In the genomic region with DNA sequence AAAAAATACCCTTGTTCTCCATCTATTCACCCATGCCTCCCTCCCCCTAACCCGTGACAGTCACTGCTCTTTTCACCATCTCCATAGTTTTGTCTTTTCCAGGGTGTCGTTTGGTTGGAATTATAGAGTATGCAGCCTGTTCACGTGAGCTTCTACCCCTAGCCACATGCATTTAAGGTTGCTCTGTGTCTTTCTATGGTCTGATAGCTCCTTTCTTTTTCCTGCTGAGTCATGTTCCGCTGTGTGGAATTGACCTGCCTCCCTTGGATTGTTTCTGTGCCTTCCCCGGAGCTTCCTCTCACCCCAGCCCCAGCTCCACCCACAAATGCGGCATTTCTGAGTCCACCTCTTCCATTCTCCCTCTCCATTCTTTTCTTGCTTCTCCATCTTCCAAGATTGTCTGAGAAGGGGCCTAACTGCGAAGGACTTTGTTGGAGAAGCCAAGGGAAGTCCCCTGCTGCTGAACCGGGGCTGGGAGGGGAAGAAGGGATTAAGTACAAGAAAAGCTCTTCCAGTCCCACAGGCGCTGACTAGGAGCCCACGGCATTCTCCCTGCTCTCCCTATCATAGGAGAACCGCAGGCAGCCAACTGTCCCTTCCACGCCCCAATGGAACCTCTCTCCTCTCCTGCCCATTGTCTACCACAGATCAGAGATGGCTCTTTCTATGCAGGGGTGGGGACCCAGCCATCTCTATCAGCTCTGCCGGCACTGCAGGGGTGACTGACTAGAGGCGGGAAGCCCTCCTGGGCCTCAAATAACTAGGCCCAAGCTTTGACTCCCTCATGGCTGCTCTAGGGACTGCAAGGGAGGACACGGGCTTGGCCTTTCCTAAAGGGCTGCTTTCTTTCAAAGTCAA, we compare ENCODE assay signal across 10 cellular contexts.
DNase-seq lines count a peak whose midpoint lies in the region; ATAC-seq and TF ChIP-seq lines count a peak whose summit lies in the region.
"Had no signal": no experiment of that assay in that cellular context is flagged by ENCODE, and none has a peak within 500 bp of the region (broad histone marks: within the 10 kb centered on the region; RNA-seq: fewer than 3 reads in every experiment).

No MANE protein-coding gene starts in this region.

- ATAC-seq in esophagus mucosa (peak; percentile 67), GM21360 (IDR thresholded peaks at IDR 0.05; ENCODE audit: unreplicated experiment) (no peak), HG02840 (IDR thresholded peaks at IDR 0.05; ENCODE audit: low FRiP score, unreplicated experiment) (no peak), GM21367 (IDR thresholded peaks at IDR 0.05; ENCODE audit: unreplicated experiment) (no peak)

- peak overlapping the region; percentile 9; the same call in 1 of the 2 replicates for H3K27ac ChIP-seq in RWPE1

- DNase-seq in EH (ENCODE audit: low read depth) (peak; percentile 38), RWPE1 (ENCODE audit: low spot score) (no peak), osteocyte (ENCODE audit: extremely low spot score, unreplicated experiment) (no peak), middle frontal gyrus (ENCODE audit: extremely low spot score, low spot score) (no peak)
- DNase-seq: NCI-H774, T-helper 2 cell had no signal

- CTCF ChIA-PET in RWPE1 (lab: Yijun Ruan, JAX), result interaction anchor here (0.6 to 1.3 kb wide), 3 partner anchors 16 to 525 kb away, joined by 3 to 5 read pairs (median 3); no protein-coding TSS in a partner anchor

- no peaks in the 10 kb centered on the region for H3K9me3 Mint-ChIP-seq in osteocyte (ENCODE audit: unreplicated experiment)

- H3K36me3 Mint-ChIP-seq in osteocyte (ENCODE audit: unreplicated experiment), result no peaks in the 10 kb centered on the region

- peaks cover 42% of the 10 kb centered on the region for H3K4me1 Mint-ChIP-seq in osteocyte (ENCODE audit: unreplicated experiment)

- no peak for TF ChIP-seq CTCF in RWPE1 (conservative IDR thresholded peaks at IDR 0.05; ENCODE audit: low read depth)
- TF ChIP-seq CTCF in osteocyte (IDR thresholded peaks at IDR 0.05), result no peak

- peak overlapping the region; percentile 87 for H3K27ac Mint-ChIP-seq in osteocyte (ENCODE audit: unreplicated experiment)

- peaks cover 8% of the 10 kb centered on the region for H3K27me3 Mint-ChIP-seq in osteocyte (ENCODE audit: unreplicated experiment)

- H3K4me3 Mint-ChIP-seq in osteocyte (ENCODE audit: unreplicated experiment), result no peak overlapping the region

- POLR2A ChIA-PET in RWPE1 (lab: Yijun Ruan, JAX; ENCODE audit: low non-redundant PET), result no interaction called here
